ENCODE assay signal across 12 cellular contexts in the genomic region with DNA sequence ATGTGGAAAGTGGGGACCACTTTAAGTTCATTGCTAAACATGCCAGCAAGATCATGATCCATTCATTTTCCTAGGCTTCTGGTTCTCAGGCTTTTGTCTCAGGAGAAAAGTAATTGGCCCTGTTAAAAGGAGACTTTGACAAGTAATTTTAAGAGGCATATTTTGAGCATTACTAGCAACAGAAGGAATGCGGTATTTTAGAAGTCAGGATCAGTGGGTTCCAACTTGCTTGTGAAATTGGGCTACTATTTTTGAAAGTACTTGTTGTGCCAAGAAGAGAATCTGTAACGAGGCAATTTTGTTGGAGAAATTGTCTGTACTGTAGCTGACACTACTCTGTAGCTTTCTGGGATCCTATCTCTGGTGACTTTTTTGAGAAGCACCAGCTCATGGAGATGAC. TPM values are rescaled to one million over a fixed set of nuclear protein-coding genes. Genes with fewer than 3 reads are reported as not detected.
A peak's percentile ranks its signal among the peaks of the same experiment; 100 is the strongest.
DNase-seq lines count a peak whose midpoint lies in the region; ATAC-seq and TF ChIP-seq lines count a peak whose summit lies in the region.
"Had no signal": no experiment of that assay in that cellular context is flagged by ENCODE, and none has a peak within 500 bp of the region (broad histone marks: within the 10 kb centered on the region; RNA-seq: fewer than 3 reads in every experiment).

No MANE protein-coding gene starts in this region.

- intact Hi-C loops in A673 (cut with micrococcal nuclease; ENCODE audit: unreplicated experiment), result no loop called here
- intact Hi-C loops in CD4-positive, alpha-beta T cell (cut with DNase I, micrococcal nuclease), result no loop called here

- no peaks in the 10 kb centered on the region for H3K36me3 ChIP-seq in A673 (ENCODE audit: insufficient read depth, low read length, poor library complexity, severe bottlenecking)

- CTCF ChIA-PET in A673 (lab: Charles Lee), result no interaction called here
- CTCF ChIA-PET in CD4-positive, alpha-beta T cell (lab: Charles Lee), result no interaction called here

- H3K27ac Mint-ChIP-seq in mesothelial cell of epicardium, result peak overlapping the region; percentile 57
- no peak overlapping the region for H3K27ac Mint-ChIP-seq in CD4-positive, alpha-beta T cell
- H3K27ac Mint-ChIP-seq: activated naive CD4-positive, alpha-beta T cell treated with anti-CD3 and anti-CD28 coated beads, Interleukin-2, amount 50 U/mL, for 24 hours had no signal

- H3K27me3 Mint-ChIP-seq in mesothelial cell of epicardium (ENCODE audit: low read depth), result no peaks in the 10 kb centered on the region
- no peaks in the 10 kb centered on the region for H3K27me3 Mint-ChIP-seq in CD4-positive, alpha-beta T cell
- H3K27me3 Mint-ChIP-seq: activated naive CD4-positive, alpha-beta T cell treated with anti-CD3 and anti-CD28 coated beads, Interleukin-2, amount 50 U/mL, for 24 hours; naive thymus-derived CD8-positive, alpha-beta T cell had no signal

- no peaks in the 10 kb centered on the region for H3K9me3 Mint-ChIP-seq in mesothelial cell of epicardium
- H3K9me3 Mint-ChIP-seq in CD4-positive, alpha-beta T cell, result no peaks in the 10 kb centered on the region
- H3K9me3 Mint-ChIP-seq: activated naive CD4-positive, alpha-beta T cell treated with anti-CD3 and anti-CD28 coated beads, Interleukin-2, amount 50 U/mL, for 24 hours; naive thymus-derived CD8-positive, alpha-beta T cell had no signal

- ATAC-seq in CD4-positive, alpha-beta T cell (ENCODE audit: poor library complexity), result no peak
- ATAC-seq in GM18502 (IDR thresholded peaks at IDR 0.05; ENCODE audit: poor library complexity, unreplicated experiment), result no peak
- ATAC-seq: naive thymus-derived CD8-positive, alpha-beta T cell had no signal

- no peak overlapping the region for H3K4me3 Mint-ChIP-seq in mesothelial cell of epicardium
- H3K4me3 Mint-ChIP-seq in CD4-positive, alpha-beta T cell, result no peak overlapping the region
- H3K4me3 Mint-ChIP-seq: activated naive CD4-positive, alpha-beta T cell treated with anti-CD3 and anti-CD28 coated beads, Interleukin-2, amount 50 U/mL, for 24 hours; naive thymus-derived CD8-positive, alpha-beta T cell had no signal

- peaks cover 4% of the 10 kb centered on the region for H3K4me1 ChIP-seq in A673 (ENCODE audit: insufficient read depth, low read length, poor library complexity, severe bottlenecking)

- H3K27me3 ChIP-seq in A673 (replicated peaks; ENCODE audit: insufficient read depth, low read depth, low read length, poor library complexity), result no peaks in the 10 kb centered on the region
- no peaks in the 10 kb centered on the region for H3K27me3 ChIP-seq in CD4-positive, alpha-beta T cell (ENCODE audit: control insufficient read depth, insufficient read depth, low read length)

- H3K36me3 Mint-ChIP-seq in mesothelial cell of epicardium, result peaks cover 2% of the 10 kb centered on the region
- H3K36me3 Mint-ChIP-seq in CD4-positive, alpha-beta T cell (ENCODE audit: low read depth), result no peaks in the 10 kb centered on the region

- POLR2A ChIA-PET in A673 (lab: Charles Lee; ENCODE audit: low non-redundant PET), result no interaction called here
- POLR2A ChIA-PET in CD4-positive, alpha-beta T cell (lab: Charles Lee), result interaction anchor here (0.6 kb wide), 1 partner anchor 310 kb away, joined by 3 read pairs; no protein-coding TSS in a partner anchor

- H3K4me3 ChIP-seq in A673 (ENCODE audit: low read depth, low read length, poor library complexity, severe bottlenecking) (no peak overlapping the region), epithelial cell of proximal tubule (ENCODE audit: low read depth, low read length) (no peak overlapping the region)

- no peak for TF ChIP-seq CTCF in A673 (conservative IDR thresholded peaks at IDR 0.05; ENCODE audit: low read depth, low read length)
- TF ChIP-seq CTCF in epithelial cell of proximal tubule (conservative IDR thresholded peaks at IDR 0.05; ENCODE audit: low read depth, low read length), result no peak
- TF ChIP-seq CTCF in mesothelial cell of epicardium (IDR thresholded peaks at IDR 0.05; ENCODE audit: unreplicated experiment), result no peak
- no peak for TF ChIP-seq CTCF in CD4-positive, alpha-beta T cell (IDR thresholded peaks at IDR 0.05)

- H3K9me3 ChIP-seq in A673 (ENCODE audit: low read depth, low read length, poor library complexity, severe bottlenecking), result no peaks in the 10 kb centered on the region
- H3K9me3 ChIP-seq in CD4-positive, alpha-beta T cell (ENCODE audit: control insufficient read depth, low read length), result no peaks in the 10 kb centered on the region

- no peak overlapping the region for H3K27ac ChIP-seq in A673 (ENCODE audit: low read depth, low read length, poor library complexity, severe bottlenecking)
- H3K27ac ChIP-seq in CD4-positive, alpha-beta T cell (ENCODE audit: low read depth, low read length), result no peak overlapping the region

- H3K4me1 Mint-ChIP-seq in mesothelial cell of epicardium, result peaks cover 58% of the 10 kb centered on the region
- peaks cover 59% of the 10 kb centered on the region for H3K4me1 Mint-ChIP-seq in CD4-positive, alpha-beta T cell (ENCODE audit: low read depth)

- BruUV-seq in A673 (replicated peaks; lab: Mats Ljungman, UMichigan), result no TSS peak

- DNase-seq in A673 (ENCODE audit: low spot score) (peak; percentile 11), M059J (ENCODE audit: low read depth) (peak; percentile 77), epithelial cell of proximal tubule (ENCODE audit: low read depth) (peak; percentile 18), mesothelial cell of epicardium (ENCODE audit: low spot score in 2 of 2, unreplicated experiment in 2 of 2) (no peak), NCI-H510A (lab: John Stamatoyannopoulos, UW) (no peak), NCI-H524 treated with DMSO at 0.1 percent for 48 hours (lab: John Stamatoyannopoulos, UW) (no peak)
- DNase-seq in CD4-positive, alpha-beta T cell, result no peak
- DNase-seq: AML-193; naive thymus-derived CD8-positive, alpha-beta T cell; RPMI8226 had no signal

RNA-seq across cellular contexts. Expression of a gene that starts 59.4 kb away (rescaled TPM):
- 12.4 and 13.4 TPM in 2 replicates for total RNA-seq in A673 (2021)
- 13.9 and 22.8 TPM in 2 replicates for total RNA-seq in M059J (2014; rRNA removed; shearing (Covaris generic))
- total RNA-seq in epithelial cell of proximal tubule, result 11.6 and 11.7 TPM in 2 replicates
- 66.1 to 67.4 TPM (median 66.5 TPM) in 3 replicates for total RNA-seq in mesothelial cell of epicardium
- 10 to 100 TPM; 16.9 to 17.9 TPM for total RNA-seq in CD4-positive, alpha-beta T cell

Comparison
In these comparisons a context has a peak if more than half of its experiments do, and no peak if none do; other contexts are left out.
1. DNase-seq: peak in A673 (single experiment), M059J (single experiment) and epithelial cell of proximal tubule (single experiment); none in mesothelial cell of epicardium (0 of 2), CD4-positive, alpha-beta T cell (0 of 10), NCI-H510A (single experiment) and NCI-H524 treated with DMSO at 0.1 percent for 48 hours (single experiment).